ENCODE assay signal across 28 cellular contexts in genomic region chr6:146980900-146981329, GRCh38.
"Had no signal": no experiment of that assay in that cellular context is flagged by ENCODE, and none has a peak within 500 bp of the region (broad histone marks: within the 10 kb centered on the region; RNA-seq: fewer than 3 reads in every experiment).

No MANE protein-coding gene starts in this region.

- H3K4me1 Mint-ChIP-seq: activated B cell treated with CpG ODN at 0.5 μM for 24 hours; activated CD4-positive, alpha-beta memory T cell treated with anti-CD3 and anti-CD28 coated beads, Interleukin-2, amount 10 ng/mL, durations not matched to agents 7 days and 5 days; activated CD4-positive, alpha-beta T cell treated with anti-CD3 and anti-CD28 coated beads, Interleukin-2, amount 10 ng/mL, durations not matched to agents 7 days and 5 days had no signal

- H3K4me1 ChIP-seq: body of pancreas, colonic mucosa, esophagus squamous epithelium, gastroesophageal sphincter had no signal

- H3K9me3 ChIP-seq: body of pancreas, colonic mucosa, esophagus squamous epithelium, gastroesophageal sphincter had no signal

- H3K27me3 ChIP-seq: body of pancreas, colonic mucosa, esophagus squamous epithelium, gastroesophageal sphincter had no signal

- H3K27ac ChIP-seq: body of pancreas, colonic mucosa, epithelial cell of prostate, esophagus squamous epithelium, gastroesophageal sphincter, WERI-Rb-1 had no signal

- H3K27ac Mint-ChIP-seq: activated B cell treated with CpG ODN at 0.5 μM for 24 hours; activated CD4-positive, alpha-beta memory T cell treated with anti-CD3 and anti-CD28 coated beads, Interleukin-2, amount 10 ng/mL, durations not matched to agents 7 days and 5 days; activated CD4-positive, alpha-beta T cell treated with anti-CD3 and anti-CD28 coated beads, Interleukin-2, amount 10 ng/mL, durations not matched to agents 7 days and 5 days; activated naive CD8-positive, alpha-beta T cell; activated T-cell treated with anti-CD3 and anti-CD28 coated beads, Interleukin-2, amount 50 U/mL, for 24 hours; activated T-cell treated with anti-CD3 and anti-CD28 coated beads, Interleukin-2, amount 50 U/mL, for 72 hours had no signal

- DNase-seq: activated B cell treated with CpG ODN at 0.5 μM for 24 hours; activated CD4-positive, alpha-beta memory T cell treated with anti-CD3 and anti-CD28 coated beads, Interleukin-2, amount 10 ng/mL, durations not matched to agents 7 days and 5 days; activated CD4-positive, alpha-beta T cell treated with anti-CD3 and anti-CD28 coated beads, Interleukin-2, amount 10 ng/mL, durations not matched to agents 7 days and 5 days; activated CD4-positive, alpha-beta T cell treated with anti-CD3 and anti-CD28 coated beads, Interleukin-2, amount 50 U/mL, for 4 hours; activated CD8-positive, alpha-beta memory T cell treated with anti-CD3 and anti-CD28 coated beads, Interleukin-2, amount 50 U/mL, for 48 hours; activated gamma-delta T cell treated with Interleukin-2 at 50 U/mL for 16 hours; activated naive CD4-positive, alpha-beta T cell treated with anti-CD3 and anti-CD28 coated beads, Interleukin-2, amount 50 U/mL, for 16 hours; activated naive CD4-positive, alpha-beta T cell treated with Interleukin-2 at 50 U/mL for 16 hours; activated T-cell treated with anti-CD3 and anti-CD28 coated beads for 4 hours; activated T-cell treated with anti-CD3 and anti-CD28 coated beads, Interleukin-2, amount 50 U/mL, for 24 hours; activated T-cell treated with anti-CD3 and anti-CD28 coated beads, Interleukin-2, amount 50 U/mL, for 72 hours; amniotic stem cell; anterior cingulate cortex; body of pancreas; caudate nucleus; colonic mucosa; effector CD8-positive, alpha-beta T cell; esophagus squamous epithelium; foreskin melanocyte; T-helper 2 cell; WERI-Rb-1 had no signal

- H3K36me3 ChIP-seq: colonic mucosa, esophagus squamous epithelium, gastroesophageal sphincter, WERI-Rb-1 had no signal

- ATAC-seq: activated CD4-positive, CD25-positive, alpha-beta regulatory T cell treated with anti-CD3 and anti-CD28 coated beads, Interleukin-2, amount 50 U/mL, for 24 hours; activated T-cell treated with anti-CD3 and anti-CD28 coated beads, Interleukin-2, amount 50 U/mL, for 72 hours; body of pancreas; gastroesophageal sphincter had no signal

- H3K4me3 ChIP-seq: body of pancreas, colonic mucosa, esophagus squamous epithelium, gastroesophageal sphincter had no signal

- H3K9me3 Mint-ChIP-seq: activated CD4-positive, alpha-beta memory T cell treated with anti-CD3 and anti-CD28 coated beads, Interleukin-2, amount 10 ng/mL, durations not matched to agents 7 days and 5 days; activated CD4-positive, alpha-beta T cell treated with anti-CD3 and anti-CD28 coated beads, Interleukin-2, amount 10 ng/mL, durations not matched to agents 7 days and 5 days; activated T-cell treated with anti-CD3 and anti-CD28 coated beads, Interleukin-2, amount 50 U/mL, for 24 hours had no signal

- H3K4me3 Mint-ChIP-seq: activated B cell treated with CpG ODN at 0.5 μM for 24 hours; activated CD4-positive, alpha-beta memory T cell treated with anti-CD3 and anti-CD28 coated beads, Interleukin-2, amount 10 ng/mL, durations not matched to agents 7 days and 5 days; activated CD4-positive, alpha-beta T cell treated with anti-CD3 and anti-CD28 coated beads, Interleukin-2, amount 10 ng/mL, durations not matched to agents 7 days and 5 days; activated naive CD8-positive, alpha-beta T cell; activated T-cell treated with anti-CD3 and anti-CD28 coated beads, Interleukin-2, amount 50 U/mL, for 24 hours; activated T-cell treated with anti-CD3 and anti-CD28 coated beads, Interleukin-2, amount 50 U/mL, for 72 hours had no signal

- H3K27me3 Mint-ChIP-seq: activated B cell treated with CpG ODN at 0.5 μM for 24 hours; activated CD4-positive, alpha-beta memory T cell treated with anti-CD3 and anti-CD28 coated beads, Interleukin-2, amount 10 ng/mL, durations not matched to agents 7 days and 5 days; activated naive CD8-positive, alpha-beta T cell; activated T-cell treated with anti-CD3 and anti-CD28 coated beads, Interleukin-2, amount 50 U/mL, for 24 hours had no signal

- FAIRE-seq: endometrium, endothelial cell of umbilical vein, TTC549 had no signal
